ENCODE assay signal across 1 cellular context in the genomic region with DNA sequence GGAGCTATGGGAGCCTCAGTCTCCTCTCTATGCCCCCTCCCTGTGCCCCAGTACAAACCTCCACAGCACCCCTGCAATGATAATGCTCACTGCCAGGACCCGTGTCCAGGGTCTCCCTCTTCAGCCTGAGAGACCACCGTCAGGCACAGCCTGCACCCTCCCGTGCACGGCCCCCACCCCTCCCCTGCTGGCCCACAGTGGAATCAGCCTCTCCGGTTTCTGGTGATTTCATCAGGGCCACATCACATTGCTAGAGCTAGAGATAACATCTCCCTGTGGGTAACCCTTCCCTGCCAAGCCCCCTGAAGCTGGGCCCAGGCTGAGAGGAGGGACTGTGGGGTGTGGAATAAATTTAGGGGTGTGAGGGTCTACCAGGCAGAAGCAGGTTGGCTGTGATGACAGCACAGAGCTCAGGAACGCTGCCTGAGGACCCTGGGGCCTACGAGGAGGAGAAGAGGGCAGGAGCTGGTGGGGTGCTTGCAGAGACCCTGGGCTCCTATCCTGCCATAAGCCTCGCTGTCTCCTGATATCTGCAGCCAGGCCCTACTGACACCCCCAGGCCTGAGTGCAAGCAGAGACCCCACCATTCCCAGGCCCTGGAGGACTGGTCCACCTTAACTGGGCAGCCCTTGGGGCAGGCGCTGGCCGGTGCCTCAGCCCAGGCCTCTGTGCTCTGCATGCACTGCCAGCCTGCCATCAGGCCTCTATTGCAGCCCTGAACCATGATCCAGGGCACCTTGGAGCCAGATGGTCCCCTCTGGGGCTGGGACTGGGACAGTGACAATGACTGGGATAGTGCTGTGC.
TF ChIP-seq lines count a peak whose summit lies in the region.

A gene (plus strand): TSS at position 378 of the 804 bp plus-strand sequence. CDS start 345 bp downstream, at position 723.

TF ChIP-seq in K562, 482 proteins besides CTCF, POLR2A, EP300 and RAD21 (continued from another document):
- TF ChIP-seq, protein P1, sequence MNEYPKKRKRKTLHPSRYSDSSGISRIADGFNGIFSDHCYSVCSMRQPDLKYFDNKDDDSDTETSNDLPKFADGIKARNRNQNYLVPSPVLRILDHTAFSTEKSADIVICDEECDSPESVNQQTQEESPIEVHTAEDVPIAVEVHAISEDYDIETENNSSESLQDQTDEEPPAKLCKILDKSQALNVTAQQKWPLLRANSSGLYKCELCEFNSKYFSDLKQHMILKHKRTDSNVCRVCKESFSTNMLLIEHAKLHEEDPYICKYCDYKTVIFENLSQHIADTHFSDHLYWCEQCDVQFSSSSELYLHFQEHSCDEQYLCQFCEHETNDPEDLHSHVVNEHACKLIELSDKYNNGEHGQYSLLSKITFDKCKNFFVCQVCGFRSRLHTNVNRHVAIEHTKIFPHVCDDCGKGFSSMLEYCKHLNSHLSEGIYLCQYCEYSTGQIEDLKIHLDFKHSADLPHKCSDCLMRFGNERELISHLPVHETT (CRISPR knock-in tag; conservative IDR thresholded peaks at IDR 0.05 in 1 of 2, IDR thresholded peaks at IDR 0.05 in 1 of 2), result 0 out of 4 replicates have a peak, but pooled peaks of 1 of the 2 experiments have one; percentile 7
- TF ChIP-seq CTBP1 (IDR thresholded peaks at IDR 0.05; ENCODE audit: borderline replicate concordance), result 0 out of 2 replicates have a peak, but pooled peaks have one; percentile 29
- peak; percentile 62 to 91; a peak in 3 of 4 replicates for TF ChIP-seq MAZ (CRISPR knock-in tag; conservative IDR thresholded peaks at IDR 0.05 in 1 of 2, IDR thresholded peaks at IDR 0.05 in 1 of 2)
- TF ChIP-seq ZNF507 (tag; conservative IDR thresholded peaks at IDR 0.05), result no peak
- TF ChIP-seq, protein P2, sequence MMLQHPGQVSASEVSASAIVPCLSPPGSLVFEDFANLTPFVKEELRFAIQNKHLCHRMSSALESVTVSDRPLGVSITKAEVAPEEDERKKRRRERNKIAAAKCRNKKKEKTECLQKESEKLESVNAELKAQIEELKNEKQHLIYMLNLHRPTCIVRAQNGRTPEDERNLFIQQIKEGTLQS (IDR thresholded peaks at IDR 0.05), result peak; percentile 66; the same call in 1 of the 2 replicates
- TF ChIP-seq, protein P2 (CRISPR knock-in tag; conservative IDR thresholded peaks at IDR 0.05), result no peak
- TF ChIP-seq U2AF2 (optimal IDR thresholded peaks at IDR 0.05; ENCODE audit: low read depth, low read length), result no peak
- TF ChIP-seq JUN (IDR thresholded peaks at IDR 0.05; ENCODE audit: borderline replicate concordance, low read depth, low read length), result peak; percentile 35; the same call in 1 of the 2 replicates
- no peak for TF ChIP-seq JUN (CRISPR knock-in tag; IDR thresholded peaks at IDR 0.05; ENCODE audit: borderline replicate concordance)
- TF ChIP-seq PRPF4 (IDR thresholded peaks at IDR 0.05; ENCODE audit: insufficient read depth, low read depth, low read length, poor library complexity, severe bottlenecking), result no peak
